Comparison of ENCODE assay signal across 21 cellular contexts in the genomic region with DNA sequence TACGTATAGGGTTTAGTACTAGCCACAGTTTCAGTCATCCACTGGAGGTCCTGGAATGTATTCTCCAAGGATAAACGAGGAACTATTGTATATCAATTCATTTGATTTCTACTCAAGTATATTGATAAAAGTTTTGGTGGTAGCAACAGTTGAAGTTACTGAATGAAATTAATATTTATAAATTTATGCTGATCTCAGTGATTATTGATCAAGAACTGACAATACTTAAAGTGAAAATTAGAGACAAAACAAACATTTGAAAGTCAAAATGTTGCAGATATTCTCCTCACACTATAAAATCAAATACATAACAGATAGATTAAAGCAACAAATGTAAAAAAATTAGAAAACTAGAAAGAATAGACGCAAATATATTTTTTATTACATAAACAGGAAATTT.
DNase-seq lines count a peak whose midpoint lies in the region; ATAC-seq, FAIRE-seq and TF ChIP-seq lines count a peak whose summit lies in the region.
"Had no signal": no experiment of that assay in that cellular context is flagged by ENCODE, and none has a peak within 500 bp of the region (broad histone marks: within the 10 kb centered on the region; RNA-seq: fewer than 3 reads in every experiment).

No MANE protein-coding gene starts in this region.

- no peak overlapping the region for H3K4me3 Mint-ChIP-seq in activated T-cell treated with anti-CD3 and anti-CD28 coated beads, Interleukin-2, amount 50 U/mL, for 24 hours
- no peak overlapping the region for H3K4me3 Mint-ChIP-seq in activated naive CD8-positive, alpha-beta T cell treated with anti-CD3 and anti-CD28 coated beads, Interleukin-2, amount 50 U/mL, for 24 hours
- H3K4me3 Mint-ChIP-seq: B cell; CD4-positive, alpha-beta T cell; CD8-positive, alpha-beta T cell had no signal

- intact Hi-C loops in HepG2 (cut with micrococcal nuclease; ENCODE audit: unreplicated experiment) (no loop called here), right lobe of liver (cut with DNase I) (no loop called here)

- H3K27ac Mint-ChIP-seq in activated T-cell treated with anti-CD3 and anti-CD28 coated beads, Interleukin-2, amount 50 U/mL, for 24 hours, result no peak overlapping the region
- no peak overlapping the region for H3K27ac Mint-ChIP-seq in activated naive CD8-positive, alpha-beta T cell treated with anti-CD3 and anti-CD28 coated beads, Interleukin-2, amount 50 U/mL, for 24 hours
- H3K27ac Mint-ChIP-seq: B cell; CD4-positive, alpha-beta T cell; CD8-positive, alpha-beta T cell had no signal

- ATAC-seq in HepG2 (no peak), right lobe of liver (no peak)
- ATAC-seq in activated naive CD8-positive, alpha-beta T cell treated with anti-CD3 and anti-CD28 coated beads, Interleukin-2, amount 50 U/mL, for 24 hours, result no peak
- ATAC-seq: A549; CD8-positive, alpha-beta T cell had no signal

- in situ Hi-C loops in HepG2 (cut with HindIII; ENCODE audit: extremely low pct_ligation_motif_present, low pct_unique_long_range_greater_than_20kb), result no loop called here

- no peak overlapping the region for H3K9ac ChIP-seq in HepG2 (ENCODE audit: insufficient read depth, low read depth, low read length)
- H3K9ac ChIP-seq: BLaER1 treated with 17β-estradiol and CSF1 and Interleukin-3, amounts not matched to agents 10 nM and 100 nM had no signal

- FAIRE-seq in HepG2 (lab: Jason Lieb, UNC), result no peak
- peak; percentile 53 for FAIRE-seq in endometrium (lab: Jason Lieb, UNC)
- FAIRE-seq: A549, D721Med, G401.6, GM12891, GM19239 had no signal

- H3K36me3 Mint-ChIP-seq in activated T-cell treated with anti-CD3 and anti-CD28 coated beads, Interleukin-2, amount 50 U/mL, for 24 hours (ENCODE audit: low read depth), result no peaks in the 10 kb centered on the region
- no peaks in the 10 kb centered on the region for H3K36me3 Mint-ChIP-seq in activated naive CD8-positive, alpha-beta T cell treated with anti-CD3 and anti-CD28 coated beads, Interleukin-2, amount 50 U/mL, for 24 hours (ENCODE audit: low read depth)
- H3K36me3 Mint-ChIP-seq: CD8-positive, alpha-beta T cell had no signal

- no peaks in the 10 kb centered on the region for H4K20me1 ChIP-seq in HepG2 (ENCODE audit: insufficient read depth, low read length)
- H4K20me1 ChIP-seq: BLaER1 treated with 17β-estradiol and CSF1 and Interleukin-3, amounts not matched to agents 10 nM and 100 nM had no signal

- H3K36me3 ChIP-seq in HepG2 (replicated peaks in 1 of 2; ENCODE audit: control insufficient read depth in 1 of 2, insufficient read depth in 2 of 2, low read length in 2 of 2) (no peaks in the 10 kb centered on the region), right lobe of liver (no peaks in the 10 kb centered on the region)
- H3K36me3 ChIP-seq: BLaER1 treated with 17β-estradiol and CSF1 and Interleukin-3, amounts not matched to agents 10 nM and 100 nM had no signal

- no peak for TF ChIP-seq CTCF in HepG2 (CRISPR knock-in tag; IDR thresholded peaks at IDR 0.05)
- TF ChIP-seq CTCF in right lobe of liver (IDR thresholded peaks at IDR 0.05), result no peak

- no TSS peak for BruUV-seq in HepG2 (replicated peaks; lab: Mats Ljungman, UMichigan)

- DNase-seq in HepG2 (ENCODE audit: low spot score) (no peak), right lobe of liver (no peak)
- DNase-seq in activated T-cell treated with anti-CD3 and anti-CD28 coated beads, Interleukin-2, amount 50 U/mL, for 24 hours, result no peak
- no peak for DNase-seq in activated naive CD8-positive, alpha-beta T cell treated with anti-CD3 and anti-CD28 coated beads, Interleukin-2, amount 50 U/mL, for 24 hours
- DNase-seq: AML-193; Caco-2; Calu3; CD4-positive, alpha-beta T cell; CD8-positive, alpha-beta T cell; DMS79 treated with DMSO at 0.1 percent for 48 hours; GF-D8 had no signal

- H3K4me1 Mint-ChIP-seq in activated T-cell treated with anti-CD3 and anti-CD28 coated beads, Interleukin-2, amount 50 U/mL, for 24 hours (ENCODE audit: low read depth), result no peaks in the 10 kb centered on the region
- H3K4me1 Mint-ChIP-seq in activated naive CD8-positive, alpha-beta T cell treated with anti-CD3 and anti-CD28 coated beads, Interleukin-2, amount 50 U/mL, for 24 hours, result no peaks in the 10 kb centered on the region
- H3K4me1 Mint-ChIP-seq: B cell had no signal

- no peaks in the 10 kb centered on the region for H3K27me3 Mint-ChIP-seq in activated T-cell treated with anti-CD3 and anti-CD28 coated beads, Interleukin-2, amount 50 U/mL, for 24 hours
- no peaks in the 10 kb centered on the region for H3K27me3 Mint-ChIP-seq in activated naive CD8-positive, alpha-beta T cell treated with anti-CD3 and anti-CD28 coated beads, Interleukin-2, amount 50 U/mL, for 24 hours
- H3K27me3 Mint-ChIP-seq: CD4-positive, alpha-beta T cell had no signal

- H3K4me3 ChIP-seq in HepG2 (replicated peaks in 1 of 3; ENCODE audit: insufficient read depth in 1 of 3, low read depth in 2 of 3, low read length in 3 of 3), result no peak overlapping the region
- H3K4me3 ChIP-seq in right lobe of liver, result no peak overlapping the region
- H3K4me3 ChIP-seq: A549; BLaER1 treated with 17β-estradiol and CSF1 and Interleukin-3, amounts not matched to agents 10 nM and 100 nM had no signal

- no peak overlapping the region for H2AFZ ChIP-seq in HepG2 (ENCODE audit: low read length)

- no peak for TF ChIP-seq POLR2A in HepG2 (IDR thresholded peaks at IDR 0.05; ENCODE audit: insufficient read depth in 1 of 2, low read depth in 2 of 2, low read length in 2 of 2)
- no peak for TF ChIP-seq POLR2A in right lobe of liver (IDR thresholded peaks at IDR 0.05)

- POLR2A ChIA-PET in HepG2 (lab: Yijun Ruan, JAX), result no interaction called here

- H3K27ac ChIP-seq in HepG2 (ENCODE audit: extremely low read length, insufficient read depth, low read length), result no peak overlapping the region
- no peak overlapping the region for H3K27ac ChIP-seq in right lobe of liver
- H3K27ac ChIP-seq: 22Rv1; A549; BLaER1 treated with 17β-estradiol and CSF1 and Interleukin-3, amounts not matched to agents 10 nM and 100 nM; C4-2B had no signal

- CTCF ChIA-PET in HepG2 (lab: Yijun Ruan, JAX; ENCODE audit: low intra/inter-chr PET ratio, low total read pairs), result no interaction called here

- H3K4me2 ChIP-seq in HepG2 (ENCODE audit: low read depth, low read length), result no peak overlapping the region
- H3K4me2 ChIP-seq: A549; BLaER1 treated with 17β-estradiol and CSF1 and Interleukin-3, amounts not matched to agents 10 nM and 100 nM had no signal

- no peak for TF ChIP-seq RAD21 in HepG2 (CRISPR knock-in tag; IDR thresholded peaks at IDR 0.05)

- WGBS in HepG2 (ENCODE audit: low lambda C conversion rate), result 37% methylated on average over 3 of the region's 3 CpGs
- 41% methylated on average over 3 of the region's 3 CpGs for WGBS in right lobe of liver (ENCODE audit: insufficient coverage, low coverage, low lambda C conversion rate, missing lambda C conversion rate)

- H3K9me3 Mint-ChIP-seq in activated T-cell treated with anti-CD3 and anti-CD28 coated beads, Interleukin-2, amount 50 U/mL, for 24 hours, result no peaks in the 10 kb centered on the region
- no peaks in the 10 kb centered on the region for H3K9me3 Mint-ChIP-seq in activated naive CD8-positive, alpha-beta T cell treated with anti-CD3 and anti-CD28 coated beads, Interleukin-2, amount 50 U/mL, for 24 hours
- H3K9me3 Mint-ChIP-seq: CD4-positive, alpha-beta T cell; CD8-positive, alpha-beta T cell had no signal

- TF ChIP-seq EP300 in HepG2 (IDR thresholded peaks at IDR 0.05; ENCODE audit: low read depth in 2 of 2, low read length in 2 of 2) (no peak), HepG2 (CRISPR knock-in tag; IDR thresholded peaks at IDR 0.05; ENCODE audit: borderline replicate concordance) (no peak)

- no peaks in the 10 kb centered on the region for H3K27me3 ChIP-seq in HepG2 (ENCODE audit: control insufficient read depth in 1 of 2, insufficient read depth in 2 of 2, low read length in 2 of 2)
- no peaks in the 10 kb centered on the region for H3K27me3 ChIP-seq in right lobe of liver
- H3K27me3 ChIP-seq: BLaER1 treated with 17β-estradiol and CSF1 and Interleukin-3, amounts not matched to agents 10 nM and 100 nM had no signal

- no peaks in the 10 kb centered on the region for H3K79me2 ChIP-seq in HepG2 (ENCODE audit: insufficient read depth, low read length)

- H3K4me1 ChIP-seq in HepG2 (ENCODE audit: insufficient read depth, low read length) (peaks cover 10% of the 10 kb centered on the region), right lobe of liver (no peaks in the 10 kb centered on the region)
- H3K4me1 ChIP-seq: A549; BLaER1 treated with 17β-estradiol and CSF1 and Interleukin-3, amounts not matched to agents 10 nM and 100 nM; Caco-2 had no signal

- H3K9me3 ChIP-seq in HepG2 (ENCODE audit: low read length), result no peaks in the 10 kb centered on the region
- no peaks in the 10 kb centered on the region for H3K9me3 ChIP-seq in right lobe of liver
- H3K9me3 ChIP-seq: A549, Caco-2 had no signal

TF ChIP-seq in HepG2, 621 proteins besides CTCF, POLR2A, EP300 and RAD21:
- TF ChIP-seq MAFK (conservative IDR thresholded peaks at IDR 0.05 in 1 of 2, IDR thresholded peaks at IDR 0.05 in 1 of 2; ENCODE audit: low read length in 2 of 2), result peak; percentile 8 to 69; a peak in 2 of 4 replicates
- TF ChIP-seq ZNF7 (CRISPR knock-in tag; IDR thresholded peaks at IDR 0.05), result no peak
- peak; percentile 23; the same call in 1 of the 2 replicates for TF ChIP-seq MAFF (IDR thresholded peaks at IDR 0.05; ENCODE audit: low read depth, low read length)
TF ChIP-seq in HepG2: peak in this region for 2.
